20 cellular contexts compared by ENCODE assay signal in the genomic region with DNA sequence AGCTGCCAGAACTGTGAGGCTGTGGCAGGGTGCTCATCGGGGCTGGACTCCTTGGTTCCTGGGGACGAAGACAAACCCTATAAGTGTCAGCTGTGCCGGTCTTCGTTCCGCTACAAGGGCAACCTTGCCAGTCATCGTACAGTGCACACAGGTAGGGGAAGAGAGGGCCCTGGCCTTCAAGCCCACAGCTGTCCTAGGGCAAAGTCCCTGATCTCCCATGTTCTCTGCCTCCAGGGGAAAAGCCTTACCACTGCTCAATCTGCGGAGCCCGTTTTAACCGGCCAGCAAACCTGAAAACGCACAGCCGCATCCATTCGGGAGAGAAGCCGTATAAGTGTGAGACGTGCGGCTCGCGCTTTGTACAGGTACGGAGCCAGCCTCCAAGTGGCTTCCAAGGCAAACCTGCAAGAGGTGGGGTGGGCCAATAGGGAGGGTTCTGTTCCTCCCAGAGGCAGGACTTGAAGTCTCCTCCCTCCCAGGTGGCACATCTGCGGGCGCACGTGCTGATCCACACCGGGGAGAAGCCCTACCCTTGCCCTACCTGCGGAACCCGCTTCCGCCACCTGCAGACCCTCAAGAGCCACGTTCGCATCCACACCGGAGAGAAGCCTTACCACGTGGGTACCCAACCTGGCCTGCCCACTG. TPM values are rescaled to one million over a fixed set of nuclear protein-coding genes. Genes with fewer than 3 reads are reported as not detected.
"Had no signal": no experiment of that assay in that cellular context is flagged by ENCODE, and none has a peak within 500 bp of the region (broad histone marks: within the 10 kb centered on the region; RNA-seq: fewer than 3 reads in every experiment).

No MANE protein-coding gene starts in this region.

- ATAC-seq: activated CD4-positive, alpha-beta T cell treated with anti-CD3 and anti-CD28 coated beads for 36 hours; foreskin keratinocyte; natural killer cell; WTC11 had no signal

- H3K4me3 ChIP-seq: cardiac muscle cell, suprapubic skin, transverse colon had no signal

- H3K27ac ChIP-seq: cardiac muscle cell, foreskin keratinocyte, parathyroid adenoma, suprapubic skin, transverse colon had no signal

- H3K4me1 ChIP-seq: foreskin keratinocyte, parathyroid adenoma had no signal

- H3K27ac Mint-ChIP-seq: activated CD4-positive, alpha-beta memory T cell treated with anti-CD3 and anti-CD28 coated beads for 36 hours; activated CD4-positive, alpha-beta T cell treated with anti-CD3 and anti-CD28 coated beads for 36 hours; activated naive CD8-positive, alpha-beta T cell treated with anti-CD3 and anti-CD28 coated beads, Interleukin-2, amount 10 ng/mL, durations not matched to agents 7 days and 5 days; activated T-helper 1 cell treated with anti-CD3 and anti-CD28 coated beads, Interleukin-12 subunit alpha, Interleukin-12 subunit beta, Interleukin-2, Interleukin-4 antibody, amounts not matched to agents 30 ng/mL and 10 ng/mL and 1 ng/mL, durations not matched to agents 14 hours and 24 hours and 36 hours; stimulated activated naive CD8-positive, alpha-beta T cell treated with anti-CD3 and anti-CD28 coated beads, Interleukin-15, Interleukin-2, amounts not matched to agents 100 ng/mL and 50 ng/mL, for 24 hours; WTC11 had no signal

- H3K9me3 Mint-ChIP-seq: activated CD4-positive, alpha-beta memory T cell treated with anti-CD3 and anti-CD28 coated beads for 36 hours; activated naive CD8-positive, alpha-beta T cell treated with anti-CD3 and anti-CD28 coated beads, Interleukin-2, amount 10 ng/mL, durations not matched to agents 7 days and 5 days; natural killer cell; stimulated activated naive CD8-positive, alpha-beta T cell treated with anti-CD3 and anti-CD28 coated beads, Interleukin-15, Interleukin-2, amounts not matched to agents 100 ng/mL and 50 ng/mL, for 24 hours; WTC11 had no signal

- H3K4me3 Mint-ChIP-seq: activated CD4-positive, alpha-beta memory T cell treated with anti-CD3 and anti-CD28 coated beads for 36 hours; activated CD4-positive, alpha-beta T cell treated with anti-CD3 and anti-CD28 coated beads for 36 hours; activated naive CD8-positive, alpha-beta T cell treated with anti-CD3 and anti-CD28 coated beads, Interleukin-2, amount 10 ng/mL, durations not matched to agents 7 days and 5 days; activated T-helper 1 cell treated with anti-CD3 and anti-CD28 coated beads, Interleukin-12 subunit alpha, Interleukin-12 subunit beta, Interleukin-2, Interleukin-4 antibody, amounts not matched to agents 30 ng/mL and 10 ng/mL and 1 ng/mL, durations not matched to agents 14 hours and 24 hours and 36 hours; natural killer cell; stimulated activated naive CD8-positive, alpha-beta T cell treated with anti-CD3 and anti-CD28 coated beads, Interleukin-15, Interleukin-2, amounts not matched to agents 100 ng/mL and 50 ng/mL, for 24 hours; WTC11 had no signal

- H3K9ac ChIP-seq: parathyroid adenoma had no signal

- H3K27me3 ChIP-seq: suprapubic skin had no signal

- DNase-seq: activated CD4-positive, alpha-beta memory T cell treated with anti-CD3 and anti-CD28 coated beads for 36 hours; activated CD4-positive, alpha-beta T cell treated with anti-CD3 and anti-CD28 coated beads for 36 hours; activated naive CD8-positive, alpha-beta T cell treated with anti-CD3 and anti-CD28 coated beads, Interleukin-2, amount 10 ng/mL, durations not matched to agents 7 days and 5 days; activated T-cell treated with anti-CD3 and anti-CD28 coated beads for 4 hours; amygdala; foreskin keratinocyte; kidney glomerular epithelial cell; natural killer cell; transverse colon had no signal

- H3K27me3 Mint-ChIP-seq: activated naive CD8-positive, alpha-beta T cell treated with anti-CD3 and anti-CD28 coated beads, Interleukin-2, amount 10 ng/mL, durations not matched to agents 7 days and 5 days had no signal

- H3K36me3 ChIP-seq: cardiac muscle cell, suprapubic skin, transverse colon had no signal

- H2AFZ ChIP-seq: parathyroid adenoma had no signal

- H3K36me3 Mint-ChIP-seq: activated CD4-positive, alpha-beta memory T cell treated with anti-CD3 and anti-CD28 coated beads for 36 hours; natural killer cell had no signal

- H3K9me3 ChIP-seq: suprapubic skin, transverse colon had no signal

RNA-seq across cellular contexts. Expression of a gene that starts 3.7 kb away (rescaled TPM):
- total RNA-seq: epithelial cell of proximal tubule had no signal
- polyA plus RNA-seq: cardiac muscle cell had no signal

RNA-seq across cellular contexts. Expression of a gene that starts 17.3 kb away (rescaled TPM):
- total RNA-seq: epithelial cell of proximal tubule, renal cortical epithelial cell had no signal
- polyA plus RNA-seq: fibroblast of lung had no signal

RNA-seq across cellular contexts. Expression of a gene that starts 30.7 kb away (rescaled TPM):
- total RNA-seq: activated CD4-positive, alpha-beta memory T cell treated with anti-CD3 and anti-CD28 coated beads for 36 hours; activated CD4-positive, alpha-beta T cell treated with anti-CD3 and anti-CD28 coated beads for 36 hours; activated naive CD8-positive, alpha-beta T cell treated with anti-CD3 and anti-CD28 coated beads, Interleukin-2, amount 10 ng/mL, durations not matched to agents 7 days and 5 days; activated T-helper 1 cell treated with anti-CD3 and anti-CD28 coated beads, Interleukin-12 subunit alpha, Interleukin-12 subunit beta, Interleukin-2, Interleukin-4 antibody, amounts not matched to agents 30 ng/mL and 10 ng/mL and 1 ng/mL, durations not matched to agents 14 hours and 24 hours and 36 hours; dermis microvascular lymphatic vessel endothelial cell; renal cortical epithelial cell; T-helper 2 cell treated with Interferon-gamma antibody and Interleukin-4, amounts not matched to agents 100 ng/mL and 5 ng/mL, for 36 hours; transverse colon had no signal
